ENCODE assay signal across 9 cellular contexts in the genomic region with DNA sequence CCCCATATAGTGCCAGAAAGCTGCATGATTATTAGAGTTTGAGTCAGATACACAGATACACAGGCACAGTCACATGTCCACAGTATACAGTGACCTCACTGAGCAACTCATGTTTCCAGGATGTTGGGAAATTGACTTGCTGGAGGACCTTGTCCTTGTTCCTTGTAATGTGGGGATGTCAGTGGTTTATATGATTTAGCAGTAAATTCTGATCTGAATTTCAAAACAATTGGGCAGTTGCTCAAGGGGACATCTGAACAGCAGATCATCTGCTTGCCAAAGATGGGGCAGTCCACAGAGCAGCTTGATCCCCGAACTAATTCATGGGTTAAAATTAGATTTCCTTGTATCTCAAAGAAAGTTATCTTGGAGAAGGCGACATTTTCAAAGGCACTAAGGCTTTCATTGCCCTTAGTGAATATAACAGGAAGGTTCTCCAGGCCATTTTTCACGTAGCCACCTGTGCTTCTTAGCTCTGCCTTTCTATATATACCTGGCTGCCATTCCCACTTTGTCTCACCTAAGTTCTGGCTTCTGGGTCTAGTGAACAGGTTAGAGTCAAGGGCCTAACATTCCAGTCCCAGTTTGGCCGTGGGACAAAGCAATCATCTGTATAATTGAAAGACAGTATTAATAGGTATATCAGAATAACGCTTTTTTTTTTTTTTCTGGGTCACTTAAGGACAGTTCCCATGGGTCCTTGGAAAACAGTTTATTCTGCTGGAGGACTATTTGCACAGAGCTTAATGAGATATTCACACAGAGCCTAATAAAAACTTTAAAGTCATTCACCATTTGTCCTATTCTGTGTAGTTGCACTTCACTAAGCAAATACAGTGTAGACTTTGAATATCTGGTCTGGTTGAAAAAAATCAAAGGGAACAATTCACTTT.
DNase-seq lines count a peak whose midpoint lies in the region; ATAC-seq, FAIRE-seq and TF ChIP-seq lines count a peak whose summit lies in the region.
"Had no signal": no experiment of that assay in that cellular context is flagged by ENCODE, and none has a peak within 500 bp of the region (broad histone marks: within the 10 kb centered on the region; RNA-seq: fewer than 3 reads in every experiment).

No MANE protein-coding gene starts in this region.

- peak; percentile 24 for DNase-seq in NCI-H2196 (lab: John Stamatoyannopoulos, UW; ENCODE audit: unreplicated experiment)
- no peak for DNase-seq in NCI-H2196 treated with DMSO at 0.1 percent for 48 hours (lab: John Stamatoyannopoulos, UW; ENCODE audit: unreplicated experiment)
- DNase-seq in adipocyte (ENCODE audit: low read depth) = peak; percentile 94
- no peak for DNase-seq in kidney
- no peak for DNase-seq in type B pancreatic cell (ENCODE audit: extremely low spot score, unreplicated experiment)
- DNase-seq in HUDEP-2 (lab: John Stamatoyannopoulos, UW; ENCODE audit: unreplicated experiment in 76 of 76) = no peak
- DNase-seq in GM20000 (ENCODE audit: low spot score) = no peak

- H3K27me3 ChIP-seq in adipocyte (replicated peaks; ENCODE audit: control insufficient read depth, insufficient read depth, low read length) = no peaks in the 10 kb centered on the region
- H3K27me3 ChIP-seq: BLaER1 treated with 17β-estradiol and CSF1 and Interleukin-3, amounts not matched to agents 10 nM and 100 nM had no signal

- intact Hi-C loops in kidney (cut with DNase I) = no loop called here

- peak overlapping the region; percentile 67 for H3K9ac ChIP-seq in adipocyte (ENCODE audit: low read length)
- peak overlapping the region in 1 of 2 donors; percentile 9 for H3K9ac ChIP-seq in kidney (ENCODE audit: low read length in 2 of 2)

- no peaks in the 10 kb centered on the region for H3K27me3 Mint-ChIP-seq in type B pancreatic cell

- H3K27ac Mint-ChIP-seq in type B pancreatic cell = peak overlapping the region; percentile 83

- H3K4me1 ChIP-seq in adipocyte (ENCODE audit: control insufficient read depth, insufficient read depth, low read length) (peaks cover 24% of the 10 kb centered on the region), kidney (ENCODE audit: control insufficient read depth in 1 of 2, insufficient read depth in 1 of 2, low read depth in 1 of 2, low read length in 2 of 2) (peaks cover 6 to 20% of the 10 kb centered on the region in 2 donors)

- H3K9me3 ChIP-seq in adipocyte (ENCODE audit: control insufficient read depth, low read length) (no peaks in the 10 kb centered on the region), kidney (ENCODE audit: control insufficient read depth in 1 of 2, low read length in 2 of 2) (no peaks in the 10 kb centered on the region)
- H3K9me3 ChIP-seq: BLaER1 treated with 17β-estradiol and CSF1 and Interleukin-3, amounts not matched to agents 10 nM and 100 nM had no signal

- H3K4me1 Mint-ChIP-seq in type B pancreatic cell (ENCODE audit: unreplicated experiment) = no peaks in the 10 kb centered on the region

- H3K36me3 ChIP-seq in adipocyte (ENCODE audit: control insufficient read depth, insufficient read depth, low read length, severe bottlenecking) = no peaks in the 10 kb centered on the region
- H3K36me3 ChIP-seq in kidney (ENCODE audit: control insufficient read depth in 1 of 2, insufficient read depth in 2 of 2, low read length in 2 of 2) = no peaks in the 10 kb centered on the region

- ATAC-seq in GM19328 (IDR thresholded peaks at IDR 0.05; ENCODE audit: unreplicated experiment) = no peak

- peak overlapping the region; percentile 54 to 66 for H3K27ac ChIP-seq in kidney (ENCODE audit: low read depth in 2 of 2, low read length in 2 of 2)

- H3K9me3 Mint-ChIP-seq in type B pancreatic cell = no peaks in the 10 kb centered on the region

- no peak for FAIRE-seq in kidney (lab: Jason Lieb, UNC)

- H3K4me3 ChIP-seq in adipocyte (ENCODE audit: low read length) (peak overlapping the region; percentile 51), kidney (ENCODE audit: low read length in 2 of 2) (no peak overlapping the region)
- H3K4me3 ChIP-seq: BLaER1 treated with 17β-estradiol and CSF1 and Interleukin-3, amounts not matched to agents 10 nM and 100 nM had no signal

- no peak overlapping the region for H3K4me3 Mint-ChIP-seq in type B pancreatic cell

- TF ChIP-seq CTCF in kidney (IDR thresholded peaks at IDR 0.05; ENCODE audit: borderline replicate concordance, extremely low read depth, insufficient read depth) (no peak), type B pancreatic cell (conservative IDR thresholded peaks at IDR 0.05) (no peak), GM20000 (IDR thresholded peaks at IDR 0.05; ENCODE audit: extremely low read depth, missing control alignments) (no peak)

- H3K36me3 Mint-ChIP-seq in type B pancreatic cell = peaks cover 4% of the 10 kb centered on the region

Comparison
In these comparisons a context has a peak if more than half of its experiments do, and no peak if none do; other contexts are left out.
1. DNase-seq: peak in NCI-H2196 (single experiment) and adipocyte (single experiment); none in NCI-H2196 treated with DMSO at 0.1 percent for 48 hours (single experiment), kidney (single experiment), type B pancreatic cell (single experiment), HUDEP-2 (0 of 76) and GM20000 (single experiment).